11 cellular contexts compared by ENCODE assay signal in genomic region chrX:6015423-6015822, GRCh38.
"Had no signal": no experiment of that assay in that cellular context is flagged by ENCODE, and none has a peak within 500 bp of the region (broad histone marks: within the 10 kb centered on the region; RNA-seq: fewer than 3 reads in every experiment).

No MANE protein-coding gene starts in this region.

- H3K4me1 ChIP-seq: HAP-1 had no signal

- FAIRE-seq: H1, H54 had no signal

- ATAC-seq: GM23338, HCT116 had no signal

- H3K27ac Mint-ChIP-seq: GM23338, HFFc6 had no signal

- H3K27ac ChIP-seq: GM23248 had no signal

- H2AFZ ChIP-seq: GM23248, GM23338 had no signal

- H3K36me3 ChIP-seq: HAP-1 had no signal

- H3K4me3 ChIP-seq: GM23248, GM23338, HAP-1 had no signal

- H3K9me3 Mint-ChIP-seq: GM23338, H9, HFFc6 had no signal

- H3K9ac ChIP-seq: GM23248 had no signal

- H3K4me3 Mint-ChIP-seq: GM23338, H9, HFFc6 had no signal

- DNase-seq: GM23248, GOT3, H7, H9, HCEC 1CT, HFFc6 had no signal

- H3K9me3 ChIP-seq: HAP-1 had no signal

- H3K4me2 ChIP-seq: GM23338 had no signal
